In the genomic region with DNA sequence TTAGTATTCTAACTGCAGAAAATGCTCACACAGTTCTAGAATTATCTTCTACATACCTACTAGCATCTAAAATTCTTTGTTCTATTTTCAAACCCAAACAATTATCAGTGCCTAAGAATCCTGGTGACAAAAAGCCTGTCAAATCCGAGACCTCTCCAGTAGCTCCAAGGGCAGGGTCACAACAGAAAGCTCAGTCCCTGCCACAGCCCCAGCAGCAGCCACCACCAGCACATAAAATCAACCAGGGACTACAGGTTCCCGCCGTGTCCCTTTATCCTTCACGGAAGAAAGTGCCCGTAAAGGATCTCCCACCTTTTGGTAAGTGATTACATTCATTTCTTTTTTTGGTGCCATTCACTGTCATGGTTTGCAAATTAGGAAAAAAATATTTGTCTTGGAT, we compare ENCODE assay signal across 29 cellular contexts.
"Had no signal": no experiment of that assay in that cellular context is flagged by ENCODE, and none has a peak within 500 bp of the region (broad histone marks: within the 10 kb centered on the region; RNA-seq: fewer than 3 reads in every experiment).

No MANE protein-coding gene starts in this region.

- DNase-seq: activated CD4-positive, alpha-beta memory T cell treated with anti-CD3 and anti-CD28 coated beads for 36 hours; activated CD4-positive, alpha-beta T cell treated with anti-CD3 and anti-CD28 coated beads for 36 hours; activated CD4-positive, alpha-beta T cell treated with anti-CD3 and anti-CD28 coated beads, Interleukin-2, amount 10 ng/mL, durations not matched to agents 24 days and 14 days; activated CD4-positive, CD25-positive, alpha-beta regulatory T cell; activated CD4-positive, CD25-positive, alpha-beta regulatory T cell treated with anti-CD3 and anti-CD28 coated beads, Interleukin-2, amount 50 U/mL, for 72 hours; activated CD8-positive, alpha-beta memory T cell treated with anti-CD3 and anti-CD28 coated beads, Interleukin-2, amount 10 ng/mL, durations not matched to agents 7 days and 5 days; activated CD8-positive, alpha-beta memory T cell treated with anti-CD3 and anti-CD28 coated beads, Interleukin-2, amount 50 U/mL, for 48 hours; activated CD8-positive, alpha-beta T cell treated with anti-CD3 and anti-CD28 coated beads, Interleukin-2, amount 10 ng/mL, durations not matched to agents 7 days and 5 days; activated effector memory CD4-positive, alpha-beta T cell treated with Interleukin-2 at 50 U/mL for 16 hours; activated gamma-delta T cell treated with Interleukin-2 at 50 U/mL for 16 hours; activated naive CD4-positive, alpha-beta T cell treated with anti-CD3 and anti-CD28 coated beads, Interleukin-2, amount 50 U/mL, for 16 hours; activated naive CD4-positive, alpha-beta T cell treated with Interleukin-2 at 50 U/mL for 16 hours; activated T-cell treated with anti-CD3 and anti-CD28 coated beads for 4 hours; activated T-cell treated with anti-CD3 and anti-CD28 coated beads, Interleukin-2, amount 50 U/mL, for 24 hours; activated T-cell treated with anti-CD3 and anti-CD28 coated beads, Interleukin-2, amount 50 U/mL, for 72 hours; amniotic stem cell; anterior cingulate cortex; brain microvascular endothelial cell; central memory CD4-positive, alpha-beta T cell; cerebellar nuclear complex; colonic mucosa; effector CD8-positive, alpha-beta T cell; erythroblast; foreskin keratinocyte; gastrocnemius medialis; glutamatergic neuron; T-helper 2 cell had no signal

- H3K27ac ChIP-seq: brain microvascular endothelial cell, colonic mucosa, esophagus muscularis mucosa, foreskin keratinocyte, gastrocnemius medialis had no signal

- H3K36me3 ChIP-seq: colonic mucosa had no signal

- H3K27me3 ChIP-seq: brain microvascular endothelial cell, colonic mucosa, esophagus muscularis mucosa, foreskin keratinocyte, gastrocnemius medialis had no signal

- H3K4me3 ChIP-seq: colonic mucosa, esophagus muscularis mucosa, gastrocnemius medialis had no signal

- H3K27me3 Mint-ChIP-seq: activated CD4-positive, alpha-beta memory T cell treated with anti-CD3 and anti-CD28 coated beads for 36 hours; activated CD4-positive, alpha-beta T cell treated with anti-CD3 and anti-CD28 coated beads for 36 hours; activated CD4-positive, alpha-beta T cell treated with anti-CD3 and anti-CD28 coated beads, Interleukin-2, amount 10 ng/mL, durations not matched to agents 24 days and 14 days; activated CD8-positive, alpha-beta memory T cell treated with anti-CD3 and anti-CD28 coated beads, Interleukin-2, amount 10 ng/mL, durations not matched to agents 7 days and 5 days; activated naive CD8-positive, alpha-beta T cell; activated T-cell treated with anti-CD3 and anti-CD28 coated beads, Interleukin-2, amount 50 U/mL, for 24 hours had no signal

- H3K9me3 Mint-ChIP-seq: activated CD4-positive, alpha-beta memory T cell treated with anti-CD3 and anti-CD28 coated beads for 36 hours; activated CD4-positive, alpha-beta T cell treated with anti-CD3 and anti-CD28 coated beads, Interleukin-2, amount 10 ng/mL, durations not matched to agents 24 days and 14 days; activated T-cell treated with anti-CD3 and anti-CD28 coated beads, Interleukin-2, amount 50 U/mL, for 24 hours; activated T-cell treated with anti-CD3 and anti-CD28 coated beads, Interleukin-2, amount 50 U/mL, for 72 hours had no signal

- H3K9me3 ChIP-seq: colonic mucosa, esophagus muscularis mucosa, gastrocnemius medialis had no signal

- ATAC-seq: activated CD4-positive, alpha-beta T cell treated with anti-CD3 and anti-CD28 coated beads for 36 hours; activated CD8-positive, alpha-beta memory T cell treated with anti-CD3 and anti-CD28 coated beads, Interleukin-2, amount 10 ng/mL, durations not matched to agents 7 days and 5 days; activated CD8-positive, alpha-beta T cell treated with anti-CD3 and anti-CD28 coated beads, Interleukin-2, amount 10 ng/mL, durations not matched to agents 7 days and 5 days; activated T-cell treated with anti-CD3 and anti-CD28 coated beads, Interleukin-2, amount 50 U/mL, for 72 hours; foreskin keratinocyte; gastrocnemius medialis had no signal

- H3K27ac Mint-ChIP-seq: activated CD4-positive, alpha-beta memory T cell treated with anti-CD3 and anti-CD28 coated beads for 36 hours; activated CD4-positive, alpha-beta T cell treated with anti-CD3 and anti-CD28 coated beads for 36 hours; activated CD4-positive, alpha-beta T cell treated with anti-CD3 and anti-CD28 coated beads, Interleukin-2, amount 10 ng/mL, durations not matched to agents 24 days and 14 days; activated CD8-positive, alpha-beta memory T cell treated with anti-CD3 and anti-CD28 coated beads, Interleukin-2, amount 10 ng/mL, durations not matched to agents 7 days and 5 days; activated CD8-positive, alpha-beta T cell treated with anti-CD3 and anti-CD28 coated beads, Interleukin-2, amount 10 ng/mL, durations not matched to agents 7 days and 5 days; activated naive CD8-positive, alpha-beta T cell; activated T-cell treated with anti-CD3 and anti-CD28 coated beads, Interleukin-2, amount 50 U/mL, for 24 hours; activated T-cell treated with anti-CD3 and anti-CD28 coated beads, Interleukin-2, amount 50 U/mL, for 72 hours had no signal

- H3K4me1 ChIP-seq: colonic mucosa, foreskin keratinocyte had no signal

- H3K4me1 Mint-ChIP-seq: activated CD4-positive, alpha-beta T cell treated with anti-CD3 and anti-CD28 coated beads for 36 hours; activated CD4-positive, alpha-beta T cell treated with anti-CD3 and anti-CD28 coated beads, Interleukin-2, amount 10 ng/mL, durations not matched to agents 24 days and 14 days had no signal

- H3K4me3 Mint-ChIP-seq: activated CD4-positive, alpha-beta memory T cell treated with anti-CD3 and anti-CD28 coated beads for 36 hours; activated CD4-positive, alpha-beta T cell treated with anti-CD3 and anti-CD28 coated beads for 36 hours; activated CD4-positive, alpha-beta T cell treated with anti-CD3 and anti-CD28 coated beads, Interleukin-2, amount 10 ng/mL, durations not matched to agents 24 days and 14 days; activated CD8-positive, alpha-beta memory T cell treated with anti-CD3 and anti-CD28 coated beads, Interleukin-2, amount 10 ng/mL, durations not matched to agents 7 days and 5 days; activated CD8-positive, alpha-beta T cell treated with anti-CD3 and anti-CD28 coated beads, Interleukin-2, amount 10 ng/mL, durations not matched to agents 7 days and 5 days; activated naive CD8-positive, alpha-beta T cell; activated T-cell treated with anti-CD3 and anti-CD28 coated beads, Interleukin-2, amount 50 U/mL, for 24 hours; activated T-cell treated with anti-CD3 and anti-CD28 coated beads, Interleukin-2, amount 50 U/mL, for 72 hours had no signal
